In genomic region chr7:266851-267840, GRCh38 we compare ENCODE assay signal across 11 cellular contexts. TPM values are rescaled to one million over a fixed set of nuclear protein-coding genes. Genes with fewer than 3 reads are reported as not detected.
DNase-seq lines count a peak whose midpoint lies in the region; ATAC-seq and TF ChIP-seq lines count a peak whose summit lies in the region.
"Had no signal": no experiment of that assay in that cellular context is flagged by ENCODE, and none has a peak within 500 bp of the region (broad histone marks: within the 10 kb centered on the region; RNA-seq: fewer than 3 reads in every experiment).

No MANE protein-coding gene starts in this region.

- BruUV-seq in HCT116 (replicated peaks; lab: Mats Ljungman, UMichigan): no TSS peak

- H3K4me2 ChIP-seq in HCT116 (ENCODE audit: low read length): no peak overlapping the region

- POLR2A ChIA-PET in HCT116 (lab: Charles Lee): no interaction called here

- no peaks in the 10 kb centered on the region for H3K79me2 ChIP-seq in HCT116 (ENCODE audit: insufficient read depth, low read length)

- no peak overlapping the region for H3K27ac ChIP-seq in HCT116 (ENCODE audit: low read depth, low read length)

- peaks cover 10 to 11% of the 10 kb centered on the region in 2 experiments; a peak in 2 of 4 replicates for H3K9me3 ChIP-seq in HCT116 (ENCODE audit: control insufficient read depth in 1 of 2, insufficient read depth in 1 of 2, low read depth in 1 of 2, low read length in 2 of 2)

- no peak overlapping the region for H3K4me3 ChIP-seq in HCT116 (replicated peaks in 1 of 2; ENCODE audit: low read depth in 1 of 2, low read length in 2 of 2)

- no peaks in the 10 kb centered on the region for H3K4me1 ChIP-seq in HCT116 (ENCODE audit: control insufficient read depth in 1 of 2, insufficient read depth in 2 of 2, low read length in 2 of 2)

- H3K27me3 ChIP-seq in HCT116 (ENCODE audit: insufficient read depth, low read length): no peaks in the 10 kb centered on the region

- H3K9ac ChIP-seq in HCT116 (ENCODE audit: low read length): no peak overlapping the region

- H3K27me3 Mint-ChIP-seq in brain: no peaks in the 10 kb centered on the region
- H3K27me3 Mint-ChIP-seq in stimulated activated naive CD8-positive, alpha-beta T cell treated with anti-CD3 and anti-CD28 coated beads, Interleukin-15, amount 100 ng/mL, for 72 hours: no peaks in the 10 kb centered on the region
- H3K27me3 Mint-ChIP-seq: naive thymus-derived CD4-positive, alpha-beta T cell had no signal

- DNase-seq in 8988T (peak; percentile 80), HCT116 (ENCODE audit: low read depth, low spot score) (no peak), left kidney (ENCODE audit: low read depth, low spot score) (peak; percentile 67), NCI-H2029 (lab: John Stamatoyannopoulos, UW) (no peak)
- DNase-seq in stimulated activated naive CD8-positive, alpha-beta T cell treated with anti-CD3 and anti-CD28 coated beads, Interleukin-15, amount 100 ng/mL, for 72 hours: no peak
- DNase-seq in activated naive CD4-positive, alpha-beta T cell treated with Interleukin-2 at 50 U/mL for 16 hours: no peak
- no peak for DNase-seq in activated CD4-positive, alpha-beta T cell treated with anti-CD3 and anti-CD28 coated beads for 1 hour
- DNase-seq: EL; NK-92 treated with Interleukin-12 subunit alpha and Interleukin-12 subunit beta, amount 100 ng/mL, for 24 hours had no signal

- H3K27ac Mint-ChIP-seq in brain: no peak overlapping the region
- H3K27ac Mint-ChIP-seq in stimulated activated naive CD8-positive, alpha-beta T cell treated with anti-CD3 and anti-CD28 coated beads, Interleukin-15, amount 100 ng/mL, for 72 hours: no peak overlapping the region
- H3K27ac Mint-ChIP-seq: naive thymus-derived CD4-positive, alpha-beta T cell had no signal

- peaks cover 5 to 17% (median 12%) of the 10 kb centered on the region in 5 experiments for H3K9me3 Mint-ChIP-seq in brain
- H3K9me3 Mint-ChIP-seq in stimulated activated naive CD8-positive, alpha-beta T cell treated with anti-CD3 and anti-CD28 coated beads, Interleukin-15, amount 100 ng/mL, for 72 hours: peaks cover 4 to 6% of the 10 kb centered on the region in 2 donors

- 0 out of 6 replicates have a peak, but pooled peaks of 2 of the 3 experiments have one; percentile 23 to 32 for TF ChIP-seq CTCF in HCT116 (IDR thresholded peaks at IDR 0.05 in 2 of 3, conservative IDR thresholded peaks at IDR 0.05 in 1 of 3; ENCODE audit: borderline replicate concordance in 1 of 3, insufficient read depth in 1 of 3, low read depth in 2 of 3, low read length in 2 of 3)
- TF ChIP-seq CTCF in brain (conservative IDR thresholded peaks at IDR 0.05): peak; percentile 31 to 63

- H3K4me3 Mint-ChIP-seq in brain: no peak overlapping the region
- no peak overlapping the region for H3K4me3 Mint-ChIP-seq in stimulated activated naive CD8-positive, alpha-beta T cell treated with anti-CD3 and anti-CD28 coated beads, Interleukin-15, amount 100 ng/mL, for 72 hours
- H3K4me3 Mint-ChIP-seq: naive thymus-derived CD4-positive, alpha-beta T cell had no signal

- no peak for ATAC-seq in HCT116
- no peak for ATAC-seq in stimulated activated naive CD8-positive, alpha-beta T cell treated with anti-CD3 and anti-CD28 coated beads, Interleukin-15, amount 100 ng/mL, for 72 hours
- ATAC-seq: naive thymus-derived CD4-positive, alpha-beta T cell had no signal

- TF ChIP-seq RAD21 in HCT116 (IDR thresholded peaks at IDR 0.05; ENCODE audit: low read depth): peak; percentile 55

- TF ChIP-seq POLR2A in HCT116 (IDR thresholded peaks at IDR 0.05; ENCODE audit: borderline replicate concordance, extremely low read depth, insufficient read depth, insufficient read length): no peak

- RAD21 ChIA-PET in HCT116 (lab: Charles Lee; ENCODE audit: low non-redundant PET in 1 of 2, low total read pairs in 2 of 2, uncharacterized antibody in 2 of 2, unreplicated experiment in 2 of 2): no interaction called here

- peaks cover 14% of the 10 kb centered on the region for H3K4me1 Mint-ChIP-seq in brain
- H3K4me1 Mint-ChIP-seq in stimulated activated naive CD8-positive, alpha-beta T cell treated with anti-CD3 and anti-CD28 coated beads, Interleukin-15, amount 100 ng/mL, for 72 hours: peaks cover 12% of the 10 kb centered on the region

- peaks cover 6% of the 10 kb centered on the region for H3K36me3 Mint-ChIP-seq in brain

- no peaks in the 10 kb centered on the region for H3K36me3 ChIP-seq in HCT116 (ENCODE audit: control insufficient read depth in 1 of 2, insufficient read depth in 2 of 2, low read length in 2 of 2)

- no peaks in the 10 kb centered on the region for H4K20me1 ChIP-seq in HCT116 (ENCODE audit: insufficient read depth)

- H3K9me2 ChIP-seq in HCT116 (ENCODE audit: insufficient read depth): no peaks in the 10 kb centered on the region

- intact Hi-C loops in HCT116 (cut with micrococcal nuclease): no loop called here

- no peak overlapping the region for H2AFZ ChIP-seq in HCT116 (ENCODE audit: low read depth, low read length, poor library complexity, severe bottlenecking)

- CTCF ChIA-PET in HCT116 (lab: Charles Lee): no interaction called here

TF ChIP-seq in HCT116, 20 proteins besides CTCF, POLR2A, EP300 and RAD21:
- no peak for TF ChIP-seq CEBPB (IDR thresholded peaks at IDR 0.05; ENCODE audit: low read depth)
- no peak for TF ChIP-seq EZH2phosphoT487 (IDR thresholded peaks at IDR 0.05; ENCODE audit: borderline replicate concordance)
- no peak for TF ChIP-seq ZBTB33 (IDR thresholded peaks at IDR 0.05; ENCODE audit: extremely low read depth, insufficient replicate concordance, low read length)
- TF ChIP-seq JUND (IDR thresholded peaks at IDR 0.05): no peak
- TF ChIP-seq SP1 (IDR thresholded peaks at IDR 0.05; ENCODE audit: low read depth): no peak
- TF ChIP-seq CBX3 (IDR thresholded peaks at IDR 0.05; ENCODE audit: low read depth): no peak
- TF ChIP-seq MAX (IDR thresholded peaks at IDR 0.05): no peak
- TF ChIP-seq EZH2 (IDR thresholded peaks at IDR 0.05): no peak
- no peak for TF ChIP-seq EGR1 (IDR thresholded peaks at IDR 0.05; ENCODE audit: low read depth)
- TF ChIP-seq ZFX (IDR thresholded peaks at IDR 0.05): no peak
- no peak for TF ChIP-seq ELF1 (IDR thresholded peaks at IDR 0.05; ENCODE audit: borderline replicate concordance, low read depth)
- no peak for TF ChIP-seq POLR2AphosphoS5 (IDR thresholded peaks at IDR 0.05; ENCODE audit: low read depth, low read length)
- no peak for TF ChIP-seq SRF (IDR thresholded peaks at IDR 0.05; ENCODE audit: low read depth)

RNA-seq across cellular contexts. Expression of gene FOXL3, which starts 22.8 kb away (rescaled TPM):
- total RNA-seq in HCT116 (2021; ENCODE audit: unreplicated experiment): not detected
- polyA plus RNA-seq in HCT116 (2012): not detected in 2 replicates
- not detected for polyA plus RNA-seq in brain (ENCODE audit: insufficient read depth, low read depth, low replicate concordance)
- total RNA-seq: naive thymus-derived CD4-positive, alpha-beta T cell had no signal
- polyA plus RNA-seq: naive thymus-derived CD4-positive, alpha-beta T cell had no signal

Comparison
In these comparisons a context has a peak if more than half of its experiments do, and no peak if none do; other contexts are left out.
1. DNase-seq: peak in 8988T (single experiment) and left kidney (single experiment); none in HCT116 (single experiment), stimulated activated naive CD8-positive, alpha-beta T cell treated with anti-CD3 and anti-CD28 coated beads, Interleukin-15, amount 100 ng/mL, for 72 hours (0 of 2), NCI-H2029 (single experiment), activated naive CD4-positive, alpha-beta T cell treated with Interleukin-2 at 50 U/mL for 16 hours (single experiment) and activated CD4-positive, alpha-beta T cell treated with anti-CD3 and anti-CD28 coated beads for 1 hour (single experiment).